14 cellular contexts compared by ENCODE assay signal in genomic region chr10:14820010-14820774, GRCh38. TPM values are rescaled to one million over a fixed set of nuclear protein-coding genes. Genes with fewer than 3 reads are reported as not detected.
DNase-seq lines count a peak whose midpoint lies in the region; ATAC-seq, FAIRE-seq and TF ChIP-seq lines count a peak whose summit lies in the region.
"Had no signal": no experiment of that assay in that cellular context is flagged by ENCODE, and none has a peak within 500 bp of the region (broad histone marks: within the 10 kb centered on the region; RNA-seq: fewer than 3 reads in every experiment).

No MANE protein-coding gene starts in this region.

- no peak for TF ChIP-seq POLR2A in H54 (IDR thresholded peaks at IDR 0.05; ENCODE audit: low read depth, low read length)

- no peak for TF ChIP-seq CTCF in right atrium auricular region (IDR thresholded peaks at IDR 0.05)

- FAIRE-seq in H54 (lab: Jason Lieb, UNC), result peak; percentile 96

- H3K27ac ChIP-seq in right atrium auricular region, result no peak overlapping the region

- H3K4me1 ChIP-seq in adipocyte (ENCODE audit: control insufficient read depth, insufficient read depth, low read length), result no peaks in the 10 kb centered on the region
- H3K4me1 ChIP-seq in right atrium auricular region, result no peaks in the 10 kb centered on the region
- H3K4me1 ChIP-seq: HAP-1 had no signal

- H3K9me3 ChIP-seq in adipocyte (ENCODE audit: control insufficient read depth, low read length) (no peaks in the 10 kb centered on the region), right atrium auricular region (no peaks in the 10 kb centered on the region)
- H3K9me3 ChIP-seq: HAP-1, SK-N-SH had no signal

- peak; percentile 96 for DNase-seq in A172 (ENCODE audit: low spot score)
- DNase-seq in H54 (ENCODE audit: insufficient read length, low spot score), result peak; percentile 37
- DNase-seq in adipocyte (ENCODE audit: low read depth), result peak; percentile 77
- peak; percentile 38 for DNase-seq in glomerular visceral epithelial cell (ENCODE audit: extremely low spot score)
- DNase-seq in cerebellar cortex (ENCODE audit: low spot score), result no peak
- DNase-seq in right atrium auricular region (ENCODE audit: low spot score), result no peak
- DNase-seq in posterior vena cava (ENCODE audit: low spot score), result no peak
- DNase-seq: activated CD4-positive, alpha-beta T cell treated with anti-CD3 and anti-CD28 coated beads, Interleukin-2, amount 50 U/mL, for 48 hours; activated naive CD4-positive, alpha-beta T cell treated with Interleukin-2 at 50 U/mL for 16 hours; NCI-H524 treated with DMSO at 0.1 percent for 48 hours; SK-N-SH; stimulated activated naive CD4-positive, alpha-beta T cell treated with Interleukin-2 at 50 U/mL for 16 hours had no signal

- H3K4me3 ChIP-seq in adipocyte (ENCODE audit: low read length) (no peak overlapping the region), right atrium auricular region (no peak overlapping the region)
- H3K4me3 ChIP-seq: HAP-1 had no signal

- ATAC-seq in GM18498 (IDR thresholded peaks at IDR 0.05; ENCODE audit: unreplicated experiment), result no peak

- intact Hi-C loops in posterior vena cava (cut with DNase I), result loop anchor here (5.0 to 10.0 kb wide), 2 partner anchors 283 to 285 kb away; no protein-coding TSS in a partner anchor

- H3K9ac ChIP-seq in adipocyte (ENCODE audit: low read length), result no peak overlapping the region
- H3K9ac ChIP-seq: SK-N-SH had no signal

- H3K27me3 ChIP-seq in adipocyte (replicated peaks; ENCODE audit: control insufficient read depth, insufficient read depth, low read length), result no peaks in the 10 kb centered on the region
- no peaks in the 10 kb centered on the region for H3K27me3 ChIP-seq in right atrium auricular region

- H3K36me3 ChIP-seq in adipocyte (ENCODE audit: control insufficient read depth, insufficient read depth, low read length, severe bottlenecking) (no peaks in the 10 kb centered on the region), right atrium auricular region (no peaks in the 10 kb centered on the region)
- H3K36me3 ChIP-seq: HAP-1 had no signal

RNA-seq across cellular contexts. Expression of gene CDNF, which starts 17.6 kb away (rescaled TPM):
- total RNA-seq in A172 (2014; rRNA removed; shearing (Covaris generic)), result 1.2 and 1.8 TPM in 2 replicates
- 1 to 10 TPM; 1.1 to 3.3 TPM for total RNA-seq in right atrium auricular region
- total RNA-seq in posterior vena cava, result 1 to 10 TPM in 1 of 2 donors, under 1 TPM in 1; 0.95 to 1.8 TPM

RNA-seq across cellular contexts. Expression of gene HSPA14, which starts 17.9 kb away (rescaled TPM):
- total RNA-seq in A172 (2014; rRNA removed; shearing (Covaris generic)), result 65.3 and 82.9 TPM in 2 replicates
- 1 to 10 TPM; 6.1 to 9.7 TPM for total RNA-seq in right atrium auricular region
- total RNA-seq in posterior vena cava, result 10 to 100 TPM in 1 of 2 donors, 1 to 10 TPM in 1; 9.9 to 13.9 TPM

RNA-seq across cellular contexts. Expression of gene MSANTD7, which starts 17.9 kb away (rescaled TPM):
- 18.9 and 22.5 TPM in 2 replicates for total RNA-seq in A172 (2014; rRNA removed; shearing (Covaris generic))
- total RNA-seq in right atrium auricular region (1 to 10 TPM; 4.3 to 5.9 TPM), posterior vena cava (1 to 10 TPM; 5.9 to 8.8 TPM)

RNA-seq across cellular contexts. Expression of gene FAM107B, which starts 45.5 kb away (rescaled TPM):
- total RNA-seq in A172 (2014; rRNA removed; shearing (Covaris generic)), result 18.2 and 24.3 TPM in 2 replicates
- total RNA-seq in right atrium auricular region (10 to 100 TPM; 10.6 to 14.1 TPM), posterior vena cava (10 to 100 TPM; 23.2 to 28.4 TPM)

RNA-seq across cellular contexts. Expression of gene SUV39H2, which starts 58.5 kb away (rescaled TPM):
- 50.5 and 64.3 TPM in 2 replicates for total RNA-seq in A172 (2014; rRNA removed; shearing (Covaris generic))
- total RNA-seq in right atrium auricular region (1 to 10 TPM; 1.9 to 3.0 TPM), posterior vena cava (1 to 10 TPM; 7.5 to 9.3 TPM)

Comparison
In these comparisons a context has a peak if more than half of its experiments do, and no peak if none do; other contexts are left out.
1. DNase-seq: peak in A172 (single experiment), H54 (single experiment), adipocyte (single experiment) and glomerular visceral epithelial cell (single experiment); none in cerebellar cortex (single experiment), right atrium auricular region (single experiment) and posterior vena cava (single experiment).